8 cellular contexts compared by ENCODE assay signal in the genomic region with DNA sequence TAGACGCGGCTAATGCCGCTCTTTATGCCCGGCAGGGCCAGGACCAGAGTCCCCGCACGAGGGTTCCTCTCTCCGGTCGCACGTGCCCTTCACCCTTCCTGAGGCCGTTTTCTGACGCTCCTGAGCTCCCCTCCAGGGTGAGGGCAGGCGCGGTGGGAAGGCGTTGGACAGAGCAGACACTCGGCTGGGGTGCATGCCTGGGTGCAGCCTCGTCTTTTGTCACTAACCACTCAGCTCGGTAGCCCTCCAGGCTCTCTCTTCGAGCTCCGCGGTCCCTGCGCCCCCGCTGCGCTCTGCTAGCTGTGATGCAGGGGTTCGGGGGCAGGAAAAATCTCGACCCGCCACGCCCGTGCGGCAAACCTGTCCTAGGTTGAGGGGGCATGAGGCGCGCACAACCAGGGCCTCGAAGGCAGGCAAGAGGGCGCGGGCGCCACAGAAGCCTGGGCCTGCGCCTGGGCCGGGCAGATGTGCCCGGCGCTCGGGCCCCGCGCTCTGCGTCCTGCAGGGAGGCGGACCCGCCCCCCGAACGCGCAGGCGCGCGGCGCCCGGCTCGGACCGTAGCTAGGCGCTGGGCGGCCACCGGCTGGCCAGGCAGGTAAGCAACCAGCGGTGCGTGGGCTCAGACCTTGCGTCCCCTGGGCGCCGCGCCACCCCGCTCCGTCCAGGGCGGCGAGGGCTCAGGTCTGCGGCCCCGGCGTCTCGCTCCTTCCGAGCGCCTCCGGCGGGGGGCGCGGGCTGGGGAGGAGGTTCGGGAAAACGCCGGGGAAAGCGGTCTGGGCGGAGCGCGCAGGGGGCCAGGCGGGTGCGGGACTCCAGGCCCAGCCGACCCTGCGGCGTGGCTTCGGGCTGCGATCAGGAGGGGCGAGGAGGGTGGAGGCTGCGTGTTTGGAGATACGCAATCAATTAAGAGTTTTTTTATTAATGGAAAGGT. TPM values are rescaled to one million over a fixed set of nuclear protein-coding genes. Genes with fewer than 3 reads are reported as not detected.
DNase-seq lines count a peak whose midpoint lies in the region; ATAC-seq and TF ChIP-seq lines count a peak whose summit lies in the region.

A gene (plus strand): TSS at position 548 of the 931 bp plus-strand sequence. CDS start 5,807 bp downstream, outside the sequence.

- H4K8ac ChIP-seq in mesenchymal stem cell (ENCODE audit: low read length), result peak within 1 kb of the TSS; percentile 75

- no peak within 1 kb of the TSS for H2BK120ac ChIP-seq in mesenchymal stem cell (ENCODE audit: low read depth, low read length)

- H3K9me3 ChIP-seq in HAP-1, result no peaks in the 10 kb centered on the region
- no peaks in the 10 kb centered on the region for H3K9me3 ChIP-seq in endodermal cell (ENCODE audit: control insufficient read depth, low read length)
- H3K9me3 ChIP-seq in mesenchymal stem cell (ENCODE audit: control insufficient read depth, low read length), result no peaks in the 10 kb centered on the region
- H3K9me3 ChIP-seq in tibial nerve, result no peaks in the 10 kb centered on the region

- H3K36me3 Mint-ChIP-seq in T-cell (no peaks in the 10 kb centered on the region), endodermal cell (ENCODE audit: low read depth) (no peaks in the 10 kb centered on the region)

- in situ Hi-C loops in HAP-1 (cut with MboI; ENCODE audit: low sequenced_read_pairs), result no loop called here

- peak within 1 kb of the TSS; percentile 33 for H2BK15ac ChIP-seq in mesenchymal stem cell (ENCODE audit: low read depth, poor library complexity, severe bottlenecking)

- peak within 1 kb of the TSS; percentile 18 for H4K91ac ChIP-seq in mesenchymal stem cell (ENCODE audit: low read length)

- H3K4me1 Mint-ChIP-seq in T-cell (peaks cover 4 to 7% (median 6%) of the 10 kb centered on the region in 3 donors), endodermal cell (peaks cover 2% of the 10 kb centered on the region)

- peak within 1 kb of the TSS; percentile 89 for H2AFZ ChIP-seq in mesenchymal stem cell (ENCODE audit: low read depth, low read length)

- peak within 1 kb of the TSS; percentile 95 for H3K4me2 ChIP-seq in mesenchymal stem cell (ENCODE audit: low read length, poor library complexity, severe bottlenecking)

- H3K27ac ChIP-seq in endodermal cell (ENCODE audit: low read depth, low read length), result no peak within 1 kb of the TSS
- no peak within 1 kb of the TSS for H3K27ac ChIP-seq in mesenchymal stem cell (ENCODE audit: low read length, poor library complexity, severe bottlenecking)
- no peak within 1 kb of the TSS for H3K27ac ChIP-seq in tibial nerve

- H2BK12ac ChIP-seq in mesenchymal stem cell (ENCODE audit: low read length in 2 of 2), result no peak within 1 kb of the TSS

- POLR2A ChIA-PET in T-cell (lab: Charles Lee), result no interaction called here

- no peak for TF ChIP-seq EP300 in tibial nerve (IDR thresholded peaks at IDR 0.05)

- H2AK5ac ChIP-seq in mesenchymal stem cell (ENCODE audit: low read length, severe bottlenecking), result no peak within 1 kb of the TSS

- H3K79me1 ChIP-seq in mesenchymal stem cell (replicated peaks; ENCODE audit: low read length, poor library complexity, severe bottlenecking), result peaks cover 5% of the 10 kb centered on the region

- no peak for DNase-seq in AG09309 (ENCODE audit: low read depth)
- peak; percentile 8 to 61 for DNase-seq in HAP-1 (ENCODE audit: low spot score in 2 of 2)
- peak in 2 of 34 experiments; percentile 1 to 10 for DNase-seq in T-cell
- DNase-seq in endodermal cell, result peak; percentile 90
- DNase-seq in mesenchymal stem cell, result peak; percentile 36
- no peak for DNase-seq in tibial nerve (ENCODE audit: low spot score in 2 of 2)
- no peak for DNase-seq in NCI-H128 (lab: John Stamatoyannopoulos, UW; ENCODE audit: unreplicated experiment)
- DNase-seq in RKO (ENCODE audit: low spot score), result no peak

- H3K14ac ChIP-seq in mesenchymal stem cell (ENCODE audit: low read length in 2 of 2), result no peak within 1 kb of the TSS

- peak in 3 of 4 experiments; percentile 30 to 52 (median 43) for ATAC-seq in T-cell (replicated peaks in 1 of 4)

- H3K4me3 ChIP-seq in AG09309 (ENCODE audit: control insufficient read depth, low read depth, low read length), result peak within 1 kb of the TSS; percentile 47
- peak within 1 kb of the TSS; percentile 29 for H3K4me3 ChIP-seq in HAP-1
- H3K4me3 ChIP-seq in endodermal cell (ENCODE audit: low read length), result peak within 1 kb of the TSS; percentile 84
- peak within 1 kb of the TSS; percentile 77 to 90 for H3K4me3 ChIP-seq in mesenchymal stem cell (ENCODE audit: insufficient read depth in 1 of 2, low read depth in 1 of 2, low read length in 2 of 2)
- H3K4me3 ChIP-seq in tibial nerve, result peak within 1 kb of the TSS; percentile 43 to 59 (median 47)

- H3K4ac ChIP-seq in mesenchymal stem cell (ENCODE audit: low read depth in 1 of 2, low read length in 2 of 2), result no peak within 1 kb of the TSS

- H3K36me3 ChIP-seq in HAP-1 (replicated peaks) (no peaks in the 10 kb centered on the region), endodermal cell (ENCODE audit: control insufficient read depth, insufficient read depth, low read length) (no peaks in the 10 kb centered on the region), mesenchymal stem cell (ENCODE audit: control insufficient read depth in 1 of 2, insufficient read depth in 2 of 2, low read depth in 1 of 2, low read length in 2 of 2) (no peaks in the 10 kb centered on the region), tibial nerve (no peaks in the 10 kb centered on the region)

- CTCF ChIA-PET in T-cell (lab: Charles Lee), result no interaction called here

- no peaks in the 10 kb centered on the region for H3K9me3 Mint-ChIP-seq in T-cell
- no peaks in the 10 kb centered on the region for H3K9me3 Mint-ChIP-seq in endodermal cell

- peak within 1 kb of the TSS in 1 of 2 experiments; percentile 70 for H3K23ac ChIP-seq in mesenchymal stem cell (ENCODE audit: low read length in 2 of 2)

- H3K27ac Mint-ChIP-seq in T-cell (no peak within 1 kb of the TSS), endodermal cell (peak within 1 kb of the TSS; percentile 91)

- H2BK5ac ChIP-seq in mesenchymal stem cell (ENCODE audit: low read depth, low read length, poor library complexity, severe bottlenecking), result no peak within 1 kb of the TSS

- H3K4me3 Mint-ChIP-seq in T-cell (peak within 1 kb of the TSS; percentile 54 to 63 (median 61)), endodermal cell (peak within 1 kb of the TSS; percentile 65)

- TF ChIP-seq CTCF in AG09309 (IDR thresholded peaks at IDR 0.05; ENCODE audit: control insufficient read depth, insufficient read depth, low read depth, low read length, missing control alignments) (no peak), endodermal cell (conservative IDR thresholded peaks at IDR 0.05) (no peak), tibial nerve (IDR thresholded peaks at IDR 0.05) (no peak)

- peak within 1 kb of the TSS in 1 of 2 experiments; percentile 48 for H3K18ac ChIP-seq in mesenchymal stem cell (ENCODE audit: low read depth in 1 of 2, low read length in 2 of 2)

- WGBS in endodermal cell (ENCODE audit: insufficient coverage in 1 of 2, insufficient read length in 1 of 2), 2 experiments, result 14 to 31% methylated on average over 25 to 95 of the region's 95 CpGs
- 13% methylated on average over 75 of the region's 95 CpGs for WGBS in mesenchymal stem cell
- WGBS in tibial nerve, 2 donors, result 5 to 6% methylated on average over 58 to 92 of the region's 95 CpGs

- H3K27me3 ChIP-seq in HAP-1 (ENCODE audit: low read depth) (no peaks in the 10 kb centered on the region), endodermal cell (ENCODE audit: control insufficient read depth, insufficient read depth, low read length, poor library complexity, severe bottlenecking) (peaks cover 29% of the 10 kb centered on the region), mesenchymal stem cell (ENCODE audit: control insufficient read depth in 1 of 2, insufficient read depth in 1 of 2, low read length in 2 of 2) (peaks cover 27 to 41% of the 10 kb centered on the region in 2 experiments), tibial nerve (peaks cover 0 to 38% of the 10 kb centered on the region in 2 donors)

- H3K9ac ChIP-seq in endodermal cell (ENCODE audit: extremely low read depth, low read length, poor library complexity, severe bottlenecking) (peak within 1 kb of the TSS; percentile 36), mesenchymal stem cell (ENCODE audit: low read length) (peak within 1 kb of the TSS; percentile 75)

- TF ChIP-seq POLR2A in tibial nerve (IDR thresholded peaks at IDR 0.05), result no peak

- H3K27me3 Mint-ChIP-seq in T-cell (peaks cover 23 to 32% of the 10 kb centered on the region in 2 donors), endodermal cell (ENCODE audit: insufficient read depth) (peaks cover 45% of the 10 kb centered on the region)

- no peaks in the 10 kb centered on the region for H3K4me1 ChIP-seq in HAP-1
- no peaks in the 10 kb centered on the region for H3K4me1 ChIP-seq in endodermal cell (ENCODE audit: control insufficient read depth, insufficient read depth, low read length)
- H3K4me1 ChIP-seq in mesenchymal stem cell (ENCODE audit: control insufficient read depth, insufficient read depth, low read depth, low read length), result peaks cover 12% of the 10 kb centered on the region
- H3K4me1 ChIP-seq in tibial nerve, result peaks cover 0 to 15% (median 7%) of the 10 kb centered on the region in 4 donors

RNA-seq across cellular contexts. Expression of the gene that starts here (rescaled TPM):
- total RNA-seq in T-cell, result 10 to 100 TPM; 15.5 to 20.1 (median 16.1) TPM
- total RNA-seq in endodermal cell, result 10 to 100 TPM; 38.4 to 57.6 TPM
- polyA plus RNA-seq in endodermal cell (2013, experiment 1 of 2), result 14.3 TPM
- 12.5 TPM for polyA plus RNA-seq in endodermal cell (2013, experiment 2 of 2)
- 2.6 TPM for polyA plus RNA-seq in mesenchymal stem cell (2013, experiment 1 of 2)
- polyA plus RNA-seq in mesenchymal stem cell (2013, experiment 2 of 2), result 2.4 TPM
- total RNA-seq in tibial nerve, result 10 to 100 TPM; 17.7 to 29.3 (median 22.7) TPM

Comparison
In these comparisons a context has a peak if more than half of its experiments do, and no peak if none do; other contexts are left out.
1. DNase-seq: peak in HAP-1 (2 of 2), endodermal cell (single experiment) and mesenchymal stem cell (single experiment); none in AG09309 (single experiment), tibial nerve (0 of 2), NCI-H128 (single experiment) and RKO (single experiment).
2. H3K4me3 ChIP-seq: peak in every context shown above with its lines; median percentile 84 in endodermal cell; 84 in mesenchymal stem cell; 47 in AG09309; 47 in tibial nerve; 29 in HAP-1.